21 cellular contexts compared by ENCODE assay signal in the genomic region with DNA sequence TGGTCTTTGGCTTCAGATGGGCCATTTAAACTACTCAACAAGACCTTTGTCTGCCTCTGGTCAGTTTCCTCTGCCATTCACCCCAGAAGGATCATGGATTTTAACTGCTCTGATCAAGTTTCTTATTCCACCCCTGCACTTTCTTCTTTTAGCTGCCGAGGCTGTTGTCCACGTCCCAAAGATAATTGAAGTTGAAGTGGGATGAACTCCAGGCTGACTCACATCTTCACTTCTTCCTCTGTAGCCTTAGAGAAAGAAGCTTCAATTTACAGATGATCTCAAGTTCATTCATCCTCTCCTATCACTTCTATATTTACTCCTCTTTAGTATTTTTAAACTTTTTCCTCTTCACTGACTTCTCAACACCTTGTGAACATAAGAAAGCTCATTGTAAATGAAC.
DNase-seq lines count a peak whose midpoint lies in the region; ATAC-seq and TF ChIP-seq lines count a peak whose summit lies in the region.
"Had no signal": no experiment of that assay in that cellular context is flagged by ENCODE, and none has a peak within 500 bp of the region (broad histone marks: within the 10 kb centered on the region; RNA-seq: fewer than 3 reads in every experiment).

No MANE protein-coding gene starts in this region.

- no peak overlapping the region for H3K9ac ChIP-seq in mesendoderm (ENCODE audit: low read length)
- H3K9ac ChIP-seq: BLaER1 had no signal

- in situ Hi-C loops in astrocyte of the spinal cord (cut with HindIII; ENCODE audit: low sequenced_read_pairs), result no loop called here

- H3K4me3 Mint-ChIP-seq in activated CD8-positive, alpha-beta T cell treated with anti-CD3 and anti-CD28 coated beads for 36 hours, result no peak overlapping the region
- H3K4me3 Mint-ChIP-seq: CD8-positive, alpha-beta T cell had no signal

- no peak overlapping the region for H2BK5ac ChIP-seq in mesendoderm (ENCODE audit: low read length)

- no peaks in the 10 kb centered on the region for H3K27me3 ChIP-seq in mesendoderm (ENCODE audit: insufficient read depth, low read length, poor library complexity)
- H3K27me3 ChIP-seq: BLaER1 had no signal

- no peak overlapping the region for H4K5ac ChIP-seq in mesendoderm (ENCODE audit: low read length)

- no peak overlapping the region for H3K4me2 ChIP-seq in mesendoderm (ENCODE audit: low read length)
- H3K4me2 ChIP-seq: BLaER1 had no signal

- no peaks in the 10 kb centered on the region for H3K79me2 ChIP-seq in mesendoderm (ENCODE audit: control insufficient read depth, insufficient read depth, low read length)

- H3K4me3 ChIP-seq in AG10803 (ENCODE audit: low read length), result no peak overlapping the region
- H3K4me3 ChIP-seq in astrocyte of the spinal cord (ENCODE audit: low read depth, low read length), result no peak overlapping the region
- H3K4me3 ChIP-seq in mesendoderm (ENCODE audit: low read length), result no peak overlapping the region
- H3K4me3 ChIP-seq: BLaER1, GM12878 had no signal

- no peak overlapping the region for H3K23ac ChIP-seq in mesendoderm (ENCODE audit: low read length)

- no CpG with 5 or more reads among the region's 2 CpGs for WGBS in mesendoderm (ENCODE audit: extremely low coverage, insufficient coverage, low lambda C conversion rate)

- H3K27ac ChIP-seq in mesendoderm (ENCODE audit: low read depth, low read length), result no peak overlapping the region
- no peak overlapping the region for H3K27ac ChIP-seq in RWPE1
- H3K27ac ChIP-seq: 22Rv1, BLaER1 had no signal

- no peak overlapping the region for H3K4ac ChIP-seq in mesendoderm (ENCODE audit: low read depth, low read length)

- no peak for TF ChIP-seq CTCF in AG10803 (conservative IDR thresholded peaks at IDR 0.05; ENCODE audit: low read length)
- TF ChIP-seq CTCF in astrocyte of the spinal cord (IDR thresholded peaks at IDR 0.05; ENCODE audit: low read depth, low read length), result no peak
- TF ChIP-seq CTCF in activated CD8-positive, alpha-beta T cell treated with anti-CD3 and anti-CD28 coated beads for 36 hours (IDR thresholded peaks at IDR 0.05), result no peak
- TF ChIP-seq CTCF in RWPE1 (conservative IDR thresholded peaks at IDR 0.05; ENCODE audit: low read depth), result no peak

- H3K18ac ChIP-seq in mesendoderm (ENCODE audit: low read length), result peak overlapping the region; percentile 18

- no peaks in the 10 kb centered on the region for H3K4me1 ChIP-seq in mesendoderm (ENCODE audit: control insufficient read depth, low read depth, low read length)
- H3K4me1 ChIP-seq: BLaER1 had no signal

- no peaks in the 10 kb centered on the region for H3K79me1 ChIP-seq in mesendoderm (ENCODE audit: low read length)

- H3K27me3 Mint-ChIP-seq in activated CD8-positive, alpha-beta T cell treated with anti-CD3 and anti-CD28 coated beads for 36 hours, result no peaks in the 10 kb centered on the region

- peak; percentile 20 for DNase-seq in AG10803 (ENCODE audit: low read depth)
- peak; percentile 42 for DNase-seq in M059J (ENCODE audit: low read depth)
- DNase-seq in astrocyte of the spinal cord (ENCODE audit: low read depth, low spot score), result peak; percentile 20
- no peak for DNase-seq in mesendoderm
- no peak for DNase-seq in activated CD8-positive, alpha-beta T cell treated with anti-CD3 and anti-CD28 coated beads for 36 hours
- DNase-seq in RWPE1 (ENCODE audit: low spot score), result no peak
- DNase-seq: CD8-positive, alpha-beta T cell; DMS79; HCEC 1CT; KG1; NCI-H1092; NCI-H146; NCI-H2081 treated with DMSO at 0.1 percent for 48 hours; NCI-H510A treated with DMSO at 0.1 percent for 48 hours; NCI-H82 had no signal

- no peaks in the 10 kb centered on the region for H3K36me3 ChIP-seq in mesendoderm (ENCODE audit: control insufficient read depth, insufficient read depth, low read length)
- H3K36me3 ChIP-seq: BLaER1 had no signal

- H2BK120ac ChIP-seq in mesendoderm (ENCODE audit: low read depth, low read length), result no peak overlapping the region

- no peak for ATAC-seq in activated CD8-positive, alpha-beta T cell treated with anti-CD3 and anti-CD28 coated beads for 36 hours
- ATAC-seq in HG03095 (IDR thresholded peaks at IDR 0.05; ENCODE audit: unreplicated experiment) (no peak), HG02571 (IDR thresholded peaks at IDR 0.05; ENCODE audit: unreplicated experiment) (no peak)
- ATAC-seq: CD8-positive, alpha-beta T cell; GM12878; Right ventricle myocardium inferior had no signal

- H3K27ac Mint-ChIP-seq in activated CD8-positive, alpha-beta T cell treated with anti-CD3 and anti-CD28 coated beads for 36 hours, result no peak overlapping the region
- H3K27ac Mint-ChIP-seq: CD8-positive, alpha-beta T cell had no signal

- no peak overlapping the region for H4K8ac ChIP-seq in mesendoderm (ENCODE audit: low read depth, low read length)

- H2BK15ac ChIP-seq in mesendoderm (replicated peaks; ENCODE audit: low read depth), result no peak overlapping the region

- H3K36me3 Mint-ChIP-seq in activated CD8-positive, alpha-beta T cell treated with anti-CD3 and anti-CD28 coated beads for 36 hours (ENCODE audit: low read depth), result no peaks in the 10 kb centered on the region
- H3K36me3 Mint-ChIP-seq: CD8-positive, alpha-beta T cell had no signal

- intact Hi-C loops in activated CD8-positive, alpha-beta T cell treated with anti-CD3 and anti-CD28 coated beads for 36 hours (cut with micrococcal nuclease), result loop anchor here (10.0 kb wide), 1 partner anchor 278 kb away; no protein-coding TSS in a partner anchor

- H2AK5ac ChIP-seq in mesendoderm (ENCODE audit: low read length), result no peak overlapping the region

- no peaks in the 10 kb centered on the region for H3K4me1 Mint-ChIP-seq in activated CD8-positive, alpha-beta T cell treated with anti-CD3 and anti-CD28 coated beads for 36 hours (ENCODE audit: low read depth)

- peaks cover 2% of the 10 kb centered on the region for H3K9me3 Mint-ChIP-seq in activated CD8-positive, alpha-beta T cell treated with anti-CD3 and anti-CD28 coated beads for 36 hours

- no peak overlapping the region for H3K56ac ChIP-seq in mesendoderm (ENCODE audit: low read length)

- POLR2A ChIA-PET in activated CD8-positive, alpha-beta T cell treated with anti-CD3 and anti-CD28 coated beads for 36 hours (lab: Charles Lee), result no interaction called here
- POLR2A ChIA-PET in RWPE1 (lab: Yijun Ruan, JAX; ENCODE audit: low non-redundant PET), result no interaction called here

- CTCF ChIA-PET in activated CD8-positive, alpha-beta T cell treated with anti-CD3 and anti-CD28 coated beads for 36 hours (lab: Charles Lee), result no interaction called here
- CTCF ChIA-PET in RWPE1 (lab: Yijun Ruan, JAX), result interaction anchor here (1.1 kb wide), 1 partner anchor 455 kb away, joined by 5 read pairs; no protein-coding TSS in a partner anchor

Comparison
In these comparisons a context has a peak if more than half of its experiments do, and no peak if none do; other contexts are left out.
1. DNase-seq: peak in AG10803 (single experiment), M059J (single experiment) and astrocyte of the spinal cord (single experiment); none in mesendoderm (single experiment), activated CD8-positive, alpha-beta T cell treated with anti-CD3 and anti-CD28 coated beads for 36 hours (single experiment) and RWPE1 (single experiment).